1 cellular context compared by ENCODE assay signal in the genomic region with DNA sequence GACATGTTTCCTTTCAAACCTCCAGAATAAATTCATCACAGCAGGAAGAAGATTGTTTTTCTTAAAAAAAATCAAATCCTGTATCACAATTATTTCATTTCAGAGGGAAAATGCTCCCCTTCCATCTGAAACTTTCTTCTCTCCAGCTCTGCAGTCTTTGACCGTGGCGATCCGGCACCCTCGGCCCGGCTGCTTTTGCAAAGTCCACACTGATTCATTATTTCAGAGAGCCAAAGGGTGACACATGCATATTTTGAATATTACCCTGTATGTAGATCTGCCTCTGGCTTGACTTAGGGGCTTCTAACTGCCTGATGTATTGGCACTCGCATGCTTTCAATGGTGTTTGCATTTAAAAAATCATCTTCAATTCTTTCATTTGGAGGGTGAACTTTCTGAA.
TF ChIP-seq lines count a peak whose summit lies in the region.

No MANE protein-coding gene starts in this region.

TF ChIP-seq in H1, 55 proteins besides CTCF, POLR2A, EP300 and RAD21:
- TF ChIP-seq SP4 (IDR thresholded peaks at IDR 0.05; ENCODE audit: low read length) (no peak), FOSL1 (IDR thresholded peaks at IDR 0.05; ENCODE audit: insufficient read depth, low read depth, low read length) (no peak), EGR1 (IDR thresholded peaks at IDR 0.05; ENCODE audit: borderline replicate concordance, low read depth, low read length) (no peak), PHF8 (conservative IDR thresholded peaks at IDR 0.05; ENCODE audit: low read depth, low read length) (no peak)
